ENCODE assay signal across 1 cellular context in the genomic region with DNA sequence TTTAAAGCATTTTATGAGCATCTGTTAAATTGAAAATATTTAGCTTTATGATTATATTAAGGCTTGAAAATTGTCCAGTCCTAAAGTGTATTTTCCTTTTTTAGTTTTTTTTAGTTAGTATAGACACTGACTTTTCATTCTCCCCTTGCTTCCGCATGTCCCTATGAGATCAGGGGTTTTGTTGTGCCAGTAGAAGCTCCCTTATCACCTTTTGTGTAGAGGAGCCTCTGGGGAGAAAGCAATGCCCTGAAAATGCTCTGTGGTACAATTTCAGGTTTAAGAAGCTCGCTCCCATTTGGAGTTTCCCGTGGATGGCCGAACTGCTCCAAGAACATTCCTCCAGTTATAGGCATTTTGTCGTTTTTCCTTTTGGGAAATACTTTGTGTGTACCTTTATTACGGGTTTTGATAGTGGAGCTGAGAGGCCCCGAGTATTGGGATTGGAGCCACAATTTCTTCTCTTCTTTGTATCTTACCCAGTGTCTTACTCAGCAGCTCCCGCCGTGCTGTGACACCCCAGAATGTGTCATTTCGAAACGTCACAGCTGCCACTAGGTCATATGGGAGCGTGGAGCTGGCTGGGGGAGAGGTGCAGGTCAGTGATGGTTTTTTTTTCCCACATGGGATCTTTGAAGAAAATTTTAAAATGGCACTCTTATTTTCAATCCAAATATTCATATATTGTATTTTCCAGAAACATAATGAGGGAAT.
TF ChIP-seq lines count a peak whose summit lies in the region.

No MANE protein-coding gene starts in this region.

TF ChIP-seq in K562, 482 proteins besides CTCF, POLR2A, EP300 and RAD21 (continued from another document):
- TF ChIP-seq ZBTB40 (IDR thresholded peaks at IDR 0.05) = no peak
- TF ChIP-seq ZBTB40 (CRISPR knock-in tag; IDR thresholded peaks at IDR 0.05) = no peak
- no peak for TF ChIP-seq STAT5B (CRISPR knock-in tag; IDR thresholded peaks at IDR 0.05)
- TF ChIP-seq MYBL2 (IDR thresholded peaks at IDR 0.05; ENCODE audit: low read depth) = no peak
- no peak for TF ChIP-seq MYBL2 (CRISPR knock-in tag; IDR thresholded peaks at IDR 0.05; ENCODE audit: borderline replicate concordance)
- TF ChIP-seq ZHX1 (conservative IDR thresholded peaks at IDR 0.05; ENCODE audit: low read length) = no peak
- TF ChIP-seq PHF20 (IDR thresholded peaks at IDR 0.05; ENCODE audit: partially characterized antibody) = no peak
- no peak for TF ChIP-seq GTF2A2 (tag; IDR thresholded peaks at IDR 0.05)
- TF ChIP-seq SMAD2 (IDR thresholded peaks at IDR 0.05; ENCODE audit: low read depth, low read length) = no peak
- TF ChIP-seq CSDE1 (IDR thresholded peaks at IDR 0.05) = no peak
- no peak for TF ChIP-seq TEAD2 (tag; IDR thresholded peaks at IDR 0.05)
- TF ChIP-seq E2F8 (IDR thresholded peaks at IDR 0.05; ENCODE audit: low read depth, partially characterized antibody) = no peak
- TF ChIP-seq OTX1 (CRISPR knock-in tag; IDR thresholded peaks at IDR 0.05) = no peak
- TF ChIP-seq, protein P1, sequence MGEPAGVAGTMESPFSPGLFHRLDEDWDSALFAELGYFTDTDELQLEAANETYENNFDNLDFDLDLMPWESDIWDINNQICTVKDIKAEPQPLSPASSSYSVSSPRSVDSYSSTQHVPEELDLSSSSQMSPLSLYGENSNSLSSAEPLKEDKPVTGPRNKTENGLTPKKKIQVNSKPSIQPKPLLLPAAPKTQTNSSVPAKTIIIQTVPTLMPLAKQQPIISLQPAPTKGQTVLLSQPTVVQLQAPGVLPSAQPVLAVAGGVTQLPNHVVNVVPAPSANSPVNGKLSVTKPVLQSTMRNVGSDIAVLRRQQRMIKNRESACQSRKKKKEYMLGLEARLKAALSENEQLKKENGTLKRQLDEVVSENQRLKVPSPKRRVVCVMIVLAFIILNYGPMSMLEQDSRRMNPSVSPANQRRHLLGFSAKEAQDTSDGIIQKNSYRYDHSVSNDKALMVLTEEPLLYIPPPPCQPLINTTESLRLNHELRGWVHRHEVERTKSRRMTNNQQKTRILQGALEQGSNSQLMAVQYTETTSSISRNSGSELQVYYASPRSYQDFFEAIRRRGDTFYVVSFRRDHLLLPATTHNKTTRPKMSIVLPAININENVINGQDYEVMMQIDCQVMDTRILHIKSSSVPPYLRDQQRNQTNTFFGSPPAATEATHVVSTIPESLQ (CRISPR knock-in tag; IDR thresholded peaks at IDR 0.05) = no peak
- 0 out of 2 replicates have a peak, but pooled peaks have one; percentile 8 for TF ChIP-seq CXXC5 (CRISPR knock-in tag; IDR thresholded peaks at IDR 0.05)
- TF ChIP-seq RHOXF2B (CRISPR knock-in tag; conservative IDR thresholded peaks at IDR 0.05) = no peak
- no peak for TF ChIP-seq ZNF511 (CRISPR knock-in tag; IDR thresholded peaks at IDR 0.05)
- TF ChIP-seq HLTF (IDR thresholded peaks at IDR 0.05) = no peak
- no peak for TF ChIP-seq RB1 (IDR thresholded peaks at IDR 0.05; ENCODE audit: low read depth)
- no peak for TF ChIP-seq ZNF655 (CRISPR knock-in tag; IDR thresholded peaks at IDR 0.05)
- TF ChIP-seq FOXK1 (CRISPR knock-in tag; IDR thresholded peaks at IDR 0.05; ENCODE audit: borderline replicate concordance) = no peak
- TF ChIP-seq, protein P2, sequence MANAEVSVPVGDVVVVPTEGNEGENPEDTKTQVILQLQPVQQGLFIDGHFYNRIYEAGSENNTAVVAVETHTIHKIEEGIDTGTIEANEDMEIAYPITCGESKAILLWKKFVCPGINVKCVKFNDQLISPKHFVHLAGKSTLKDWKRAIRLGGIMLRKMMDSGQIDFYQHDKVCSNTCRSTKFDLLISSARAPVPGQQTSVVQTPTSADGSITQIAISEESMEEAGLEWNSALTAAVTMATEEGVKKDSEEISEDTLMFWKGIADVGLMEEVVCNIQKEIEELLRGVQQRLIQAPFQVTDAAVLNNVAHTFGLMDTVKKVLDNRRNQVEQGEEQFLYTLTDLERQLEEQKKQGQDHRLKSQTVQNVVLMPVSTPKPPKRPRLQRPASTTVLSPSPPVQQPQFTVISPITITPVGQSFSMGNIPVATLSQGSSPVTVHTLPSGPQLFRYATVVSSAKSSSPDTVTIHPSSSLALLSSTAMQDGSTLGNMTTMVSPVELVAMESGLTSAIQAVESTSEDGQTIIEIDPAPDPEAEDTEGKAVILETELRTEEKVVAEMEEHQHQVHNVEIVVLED (CRISPR knock-in tag; IDR thresholded peaks at IDR 0.05) = no peak
- TF ChIP-seq ZZZ3 (IDR thresholded peaks at IDR 0.05) = no peak
- TF ChIP-seq ZNF551 (CRISPR knock-in tag; IDR thresholded peaks at IDR 0.05) = no peak
- no peak for TF ChIP-seq EHMT2 (IDR thresholded peaks at IDR 0.05)
- TF ChIP-seq MCM3 (IDR thresholded peaks at IDR 0.05) = no peak
